In genomic region chr16:29701214-29701555, GRCh38 we compare ENCODE assay signal across 1 cellular context.
A peak's percentile ranks its signal among the peaks of the same experiment; 100 is the strongest.
TF ChIP-seq lines count a peak whose summit lies in the region.

No MANE protein-coding gene starts in this region.

TF ChIP-seq in HEK293, 187 proteins besides CTCF, POLR2A, EP300 and RAD21:
- TF ChIP-seq EGR2 (tag by site-specific recombination; IDR thresholded peaks at IDR 0.05; ENCODE audit: low read depth), result peak; percentile 84; the same call in 1 of the 2 replicates
- TF ChIP-seq ZNF792 (tag by site-specific recombination; IDR thresholded peaks at IDR 0.05), result no peak
